ENCODE assay signal across 18 cellular contexts in the genomic region with DNA sequence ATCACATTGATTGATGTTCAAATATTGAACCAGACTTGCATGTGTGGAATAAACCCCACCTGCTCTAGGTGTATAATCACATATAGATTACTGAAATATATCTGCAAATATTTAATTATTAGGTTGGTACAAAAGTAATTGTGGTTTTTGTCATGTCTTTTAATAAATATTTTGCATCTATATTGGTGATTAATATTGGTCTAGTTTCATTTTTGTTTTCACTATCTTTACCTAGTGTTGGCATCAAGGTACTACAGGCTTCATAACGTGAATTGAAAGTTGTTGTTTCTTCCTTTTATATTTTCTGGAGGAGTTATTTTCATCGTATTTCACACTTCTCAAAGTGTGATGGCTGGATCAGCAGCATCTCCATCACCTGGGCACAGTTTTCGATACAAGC.
DNase-seq lines count a peak whose midpoint lies in the region; ATAC-seq, FAIRE-seq and TF ChIP-seq lines count a peak whose summit lies in the region.
"Had no signal": no experiment of that assay in that cellular context is flagged by ENCODE, and none has a peak within 500 bp of the region (broad histone marks: within the 10 kb centered on the region; RNA-seq: fewer than 3 reads in every experiment).

No MANE protein-coding gene starts in this region.

- H3K36me3 Mint-ChIP-seq in endothelial cell (ENCODE audit: low read depth, unreplicated experiment) (peaks cover 4% of the 10 kb centered on the region), nephron progenitor cell (ENCODE audit: low read depth) (no peaks in the 10 kb centered on the region)

- H3K36me3 ChIP-seq in liver (ENCODE audit: control insufficient read depth in 4 of 4, insufficient read depth in 3 of 4, low read depth in 1 of 4, low read length in 3 of 4) (no peaks in the 10 kb centered on the region), right lobe of liver (no peaks in the 10 kb centered on the region), A673 (ENCODE audit: insufficient read depth, low read length, poor library complexity, severe bottlenecking) (no peaks in the 10 kb centered on the region), kidney (ENCODE audit: control insufficient read depth in 1 of 2, insufficient read depth in 2 of 2, low read length in 2 of 2) (no peaks in the 10 kb centered on the region)

- no TSS peak for BruUV-seq in A673 (replicated peaks; lab: Mats Ljungman, UMichigan)

- H3K9me3 ChIP-seq in liver (ENCODE audit: control insufficient read depth in 4 of 4, low read length in 3 of 4) (no peaks in the 10 kb centered on the region), right lobe of liver (no peaks in the 10 kb centered on the region), A673 (ENCODE audit: low read depth, low read length, poor library complexity, severe bottlenecking) (no peaks in the 10 kb centered on the region), kidney (ENCODE audit: control insufficient read depth in 1 of 2, low read length in 2 of 2) (no peaks in the 10 kb centered on the region)

- H3K4me1 Mint-ChIP-seq in endothelial cell (ENCODE audit: unreplicated experiment) = no peaks in the 10 kb centered on the region
- H3K4me1 Mint-ChIP-seq in nephron progenitor cell = no peaks in the 10 kb centered on the region
- H3K4me1 Mint-ChIP-seq: B cell had no signal

- H3K4me3 Mint-ChIP-seq in endothelial cell (ENCODE audit: unreplicated experiment) (no peak overlapping the region), nephron progenitor cell (no peak overlapping the region)
- H3K4me3 Mint-ChIP-seq: B cell; CD4-positive, alpha-beta T cell had no signal

- 69% methylated on average over 3 of the region's 3 CpGs for WGBS in liver
- WGBS in right lobe of liver (ENCODE audit: insufficient coverage, low coverage, low lambda C conversion rate, missing lambda C conversion rate) = 43% methylated on average over 3 of the region's 3 CpGs

- intact Hi-C loops in right lobe of liver (cut with DNase I) (no loop called here), A673 (cut with micrococcal nuclease; ENCODE audit: unreplicated experiment) (no loop called here), kidney (cut with DNase I) (no loop called here)

- FAIRE-seq in kidney (lab: Jason Lieb, UNC) = no peak
- FAIRE-seq: GM12891, GM19239, H1 had no signal

- TF ChIP-seq POLR2A in right lobe of liver (IDR thresholded peaks at IDR 0.05) = no peak

- TF ChIP-seq CTCF in liver (IDR thresholded peaks at IDR 0.05; ENCODE audit: low read depth, low read length, missing input control) (peak; percentile 3), right lobe of liver (IDR thresholded peaks at IDR 0.05) (no peak), endothelial cell (IDR thresholded peaks at IDR 0.05; ENCODE audit: unreplicated experiment) (peak; percentile 14), nephron progenitor cell (IDR thresholded peaks at IDR 0.05) (peak; percentile 14), A673 (conservative IDR thresholded peaks at IDR 0.05; ENCODE audit: low read depth, low read length) (no peak), kidney (IDR thresholded peaks at IDR 0.05; ENCODE audit: borderline replicate concordance, extremely low read depth, insufficient read depth) (no peak)

- peaks cover 5% of the 10 kb centered on the region for H3K27me3 Mint-ChIP-seq in endothelial cell (ENCODE audit: unreplicated experiment)
- H3K27me3 Mint-ChIP-seq in nephron progenitor cell (ENCODE audit: low read depth, poor library complexity) = peaks cover 11% of the 10 kb centered on the region
- H3K27me3 Mint-ChIP-seq: B cell had no signal

- ATAC-seq in right lobe of liver = no peak

- H3K4me1 ChIP-seq in liver (ENCODE audit: control insufficient read depth in 4 of 4, insufficient read depth in 4 of 4, low read length in 3 of 4) = no peaks in the 10 kb centered on the region
- H3K4me1 ChIP-seq in right lobe of liver = no peaks in the 10 kb centered on the region
- H3K4me1 ChIP-seq in A673 (ENCODE audit: insufficient read depth, low read length, poor library complexity, severe bottlenecking) = no peaks in the 10 kb centered on the region
- H3K4me1 ChIP-seq in kidney (ENCODE audit: control insufficient read depth in 1 of 2, insufficient read depth in 1 of 2, low read depth in 1 of 2, low read length in 2 of 2) = no peaks in the 10 kb centered on the region

- H3K4me3 ChIP-seq in liver (ENCODE audit: low read depth in 1 of 3, low read length in 3 of 3) (no peak overlapping the region), right lobe of liver (no peak overlapping the region), A673 (ENCODE audit: low read depth, low read length, poor library complexity, severe bottlenecking) (no peak overlapping the region), kidney (ENCODE audit: low read length in 2 of 2) (no peak overlapping the region)

- no peak overlapping the region for H3K27ac ChIP-seq in liver (ENCODE audit: low read depth in 1 of 2, low read length in 2 of 2)
- H3K27ac ChIP-seq in right lobe of liver = no peak overlapping the region
- H3K27ac ChIP-seq in A673 (ENCODE audit: low read depth, low read length, poor library complexity, severe bottlenecking) = no peak overlapping the region
- no peak overlapping the region for H3K27ac ChIP-seq in kidney (ENCODE audit: low read depth in 2 of 2, low read length in 2 of 2)
- H3K27ac ChIP-seq: 22Rv1 had no signal

- CTCF ChIA-PET in A673 (lab: Charles Lee) = no interaction called here

- H3K9me3 Mint-ChIP-seq in endothelial cell (ENCODE audit: unreplicated experiment) = peaks cover 27% of the 10 kb centered on the region
- H3K9me3 Mint-ChIP-seq in nephron progenitor cell = no peaks in the 10 kb centered on the region
- H3K9me3 Mint-ChIP-seq: CD4-positive, alpha-beta T cell had no signal

- H3K27me3 ChIP-seq in liver (ENCODE audit: control insufficient read depth in 4 of 4, insufficient read depth in 4 of 4, low read length in 3 of 4) = peaks cover 0 to 3% (median 0%) of the 10 kb centered on the region in 4 donors
- H3K27me3 ChIP-seq in right lobe of liver = no peaks in the 10 kb centered on the region
- no peaks in the 10 kb centered on the region for H3K27me3 ChIP-seq in A673 (replicated peaks; ENCODE audit: insufficient read depth, low read depth, low read length, poor library complexity)

- no peak for TF ChIP-seq RAD21 in liver (IDR thresholded peaks at IDR 0.05)

- H3K9ac ChIP-seq in liver (ENCODE audit: low read depth in 1 of 2, low read length in 2 of 2) (no peak overlapping the region), kidney (ENCODE audit: low read length in 2 of 2) (no peak overlapping the region)

- DNase-seq in right lobe of liver = no peak
- no peak for DNase-seq in endothelial cell (ENCODE audit: low spot score)
- no peak for DNase-seq in nephron progenitor cell
- DNase-seq in A673 (ENCODE audit: low spot score) = no peak
- DNase-seq in kidney = no peak
- DNase-seq in putamen (ENCODE audit: low spot score) = no peak
- DNase-seq in GM19240 (ENCODE audit: insufficient read length, low spot score) = no peak
- DNase-seq: ACHN; C1 segment of cervical spinal cord; CD4-positive, alpha-beta T cell; DMS79; HCEC 1CT had no signal

- POLR2A ChIA-PET in A673 (lab: Charles Lee; ENCODE audit: low non-redundant PET) = no interaction called here

- H3K27ac Mint-ChIP-seq in endothelial cell (ENCODE audit: unreplicated experiment) (no peak overlapping the region), nephron progenitor cell (no peak overlapping the region)
- H3K27ac Mint-ChIP-seq: B cell; CD4-positive, alpha-beta T cell had no signal

TF ChIP-seq in liver, 16 proteins besides CTCF, POLR2A, EP300 and RAD21 (continues in another document):
- no peak for TF ChIP-seq YY1 (IDR thresholded peaks at IDR 0.05)
- TF ChIP-seq HNF4G (IDR thresholded peaks at IDR 0.05) = no peak
- no peak for TF ChIP-seq FOXA1 (IDR thresholded peaks at IDR 0.05)
- TF ChIP-seq TAF1 (conservative IDR thresholded peaks at IDR 0.05) = no peak
- TF ChIP-seq JUND (IDR thresholded peaks at IDR 0.05) = no peak
- TF ChIP-seq, protein P1, sequence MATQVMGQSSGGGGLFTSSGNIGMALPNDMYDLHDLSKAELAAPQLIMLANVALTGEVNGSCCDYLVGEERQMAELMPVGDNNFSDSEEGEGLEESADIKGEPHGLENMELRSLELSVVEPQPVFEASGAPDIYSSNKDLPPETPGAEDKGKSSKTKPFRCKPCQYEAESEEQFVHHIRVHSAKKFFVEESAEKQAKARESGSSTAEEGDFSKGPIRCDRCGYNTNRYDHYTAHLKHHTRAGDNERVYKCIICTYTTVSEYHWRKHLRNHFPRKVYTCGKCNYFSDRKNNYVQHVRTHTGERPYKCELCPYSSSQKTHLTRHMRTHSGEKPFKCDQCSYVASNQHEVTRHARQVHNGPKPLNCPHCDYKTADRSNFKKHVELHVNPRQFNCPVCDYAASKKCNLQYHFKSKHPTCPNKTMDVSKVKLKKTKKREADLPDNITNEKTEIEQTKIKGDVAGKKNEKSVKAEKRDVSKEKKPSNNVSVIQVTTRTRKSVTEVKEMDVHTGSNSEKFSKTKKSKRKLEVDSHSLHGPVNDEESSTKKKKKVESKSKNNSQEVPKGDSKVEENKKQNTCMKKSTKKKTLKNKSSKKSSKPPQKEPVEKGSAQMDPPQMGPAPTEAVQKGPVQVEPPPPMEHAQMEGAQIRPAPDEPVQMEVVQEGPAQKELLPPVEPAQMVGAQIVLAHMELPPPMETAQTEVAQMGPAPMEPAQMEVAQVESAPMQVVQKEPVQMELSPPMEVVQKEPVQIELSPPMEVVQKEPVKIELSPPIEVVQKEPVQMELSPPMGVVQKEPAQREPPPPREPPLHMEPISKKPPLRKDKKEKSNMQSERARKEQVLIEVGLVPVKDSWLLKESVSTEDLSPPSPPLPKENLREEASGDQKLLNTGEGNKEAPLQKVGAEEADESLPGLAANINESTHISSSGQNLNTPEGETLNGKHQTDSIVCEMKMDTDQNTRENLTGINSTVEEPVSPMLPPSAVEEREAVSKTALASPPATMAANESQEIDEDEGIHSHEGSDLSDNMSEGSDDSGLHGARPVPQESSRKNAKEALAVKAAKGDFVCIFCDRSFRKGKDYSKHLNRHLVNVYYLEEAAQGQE (IDR thresholded peaks at IDR 0.05) = no peak
- no peak for TF ChIP-seq SP1 (IDR thresholded peaks at IDR 0.05)
- TF ChIP-seq, protein P2, sequence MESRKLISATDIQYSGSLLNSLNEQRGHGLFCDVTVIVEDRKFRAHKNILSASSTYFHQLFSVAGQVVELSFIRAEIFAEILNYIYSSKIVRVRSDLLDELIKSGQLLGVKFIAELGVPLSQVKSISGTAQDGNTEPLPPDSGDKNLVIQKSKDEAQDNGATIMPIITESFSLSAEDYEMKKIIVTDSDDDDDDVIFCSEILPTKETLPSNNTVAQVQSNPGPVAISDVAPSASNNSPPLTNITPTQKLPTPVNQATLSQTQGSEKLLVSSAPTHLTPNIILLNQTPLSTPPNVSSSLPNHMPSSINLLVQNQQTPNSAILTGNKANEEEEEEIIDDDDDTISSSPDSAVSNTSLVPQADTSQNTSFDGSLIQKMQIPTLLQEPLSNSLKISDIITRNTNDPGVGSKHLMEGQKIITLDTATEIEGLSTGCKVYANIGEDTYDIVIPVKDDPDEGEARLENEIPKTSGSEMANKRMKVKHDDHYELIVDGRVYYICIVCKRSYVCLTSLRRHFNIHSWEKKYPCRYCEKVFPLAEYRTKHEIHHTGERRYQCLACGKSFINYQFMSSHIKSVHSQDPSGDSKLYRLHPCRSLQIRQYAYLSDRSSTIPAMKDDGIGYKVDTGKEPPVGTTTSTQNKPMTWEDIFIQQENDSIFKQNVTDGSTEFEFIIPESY (IDR thresholded peaks at IDR 0.05) = no peak

Comparison
In these comparisons a context has a peak if more than half of its experiments do, and no peak if none do; other contexts are left out.
1. CTCF ChIP-seq: peak in liver (single experiment), endothelial cell (single experiment) and nephron progenitor cell (single experiment); none in right lobe of liver (0 of 4), A673 (single experiment) and kidney (single experiment).